In genomic region chr17:78655251-78655940, GRCh38 we compare ENCODE assay signal across 1 cellular context.
TF ChIP-seq lines count a peak whose summit lies in the region.

No MANE protein-coding gene starts in this region.

TF ChIP-seq in SK-N-SH, 30 proteins besides CTCF, POLR2A, EP300 and RAD21 (continued from another document):
- TF ChIP-seq, protein P1, sequence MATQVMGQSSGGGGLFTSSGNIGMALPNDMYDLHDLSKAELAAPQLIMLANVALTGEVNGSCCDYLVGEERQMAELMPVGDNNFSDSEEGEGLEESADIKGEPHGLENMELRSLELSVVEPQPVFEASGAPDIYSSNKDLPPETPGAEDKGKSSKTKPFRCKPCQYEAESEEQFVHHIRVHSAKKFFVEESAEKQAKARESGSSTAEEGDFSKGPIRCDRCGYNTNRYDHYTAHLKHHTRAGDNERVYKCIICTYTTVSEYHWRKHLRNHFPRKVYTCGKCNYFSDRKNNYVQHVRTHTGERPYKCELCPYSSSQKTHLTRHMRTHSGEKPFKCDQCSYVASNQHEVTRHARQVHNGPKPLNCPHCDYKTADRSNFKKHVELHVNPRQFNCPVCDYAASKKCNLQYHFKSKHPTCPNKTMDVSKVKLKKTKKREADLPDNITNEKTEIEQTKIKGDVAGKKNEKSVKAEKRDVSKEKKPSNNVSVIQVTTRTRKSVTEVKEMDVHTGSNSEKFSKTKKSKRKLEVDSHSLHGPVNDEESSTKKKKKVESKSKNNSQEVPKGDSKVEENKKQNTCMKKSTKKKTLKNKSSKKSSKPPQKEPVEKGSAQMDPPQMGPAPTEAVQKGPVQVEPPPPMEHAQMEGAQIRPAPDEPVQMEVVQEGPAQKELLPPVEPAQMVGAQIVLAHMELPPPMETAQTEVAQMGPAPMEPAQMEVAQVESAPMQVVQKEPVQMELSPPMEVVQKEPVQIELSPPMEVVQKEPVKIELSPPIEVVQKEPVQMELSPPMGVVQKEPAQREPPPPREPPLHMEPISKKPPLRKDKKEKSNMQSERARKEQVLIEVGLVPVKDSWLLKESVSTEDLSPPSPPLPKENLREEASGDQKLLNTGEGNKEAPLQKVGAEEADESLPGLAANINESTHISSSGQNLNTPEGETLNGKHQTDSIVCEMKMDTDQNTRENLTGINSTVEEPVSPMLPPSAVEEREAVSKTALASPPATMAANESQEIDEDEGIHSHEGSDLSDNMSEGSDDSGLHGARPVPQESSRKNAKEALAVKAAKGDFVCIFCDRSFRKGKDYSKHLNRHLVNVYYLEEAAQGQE (IDR thresholded peaks at IDR 0.05; ENCODE audit: low read depth, low read length), result no peak
- TF ChIP-seq GATA2 (CRISPR knock-in tag; IDR thresholded peaks at IDR 0.05), result no peak
- TF ChIP-seq ELF1 (IDR thresholded peaks at IDR 0.05), result no peak
- TF ChIP-seq, protein P2, sequence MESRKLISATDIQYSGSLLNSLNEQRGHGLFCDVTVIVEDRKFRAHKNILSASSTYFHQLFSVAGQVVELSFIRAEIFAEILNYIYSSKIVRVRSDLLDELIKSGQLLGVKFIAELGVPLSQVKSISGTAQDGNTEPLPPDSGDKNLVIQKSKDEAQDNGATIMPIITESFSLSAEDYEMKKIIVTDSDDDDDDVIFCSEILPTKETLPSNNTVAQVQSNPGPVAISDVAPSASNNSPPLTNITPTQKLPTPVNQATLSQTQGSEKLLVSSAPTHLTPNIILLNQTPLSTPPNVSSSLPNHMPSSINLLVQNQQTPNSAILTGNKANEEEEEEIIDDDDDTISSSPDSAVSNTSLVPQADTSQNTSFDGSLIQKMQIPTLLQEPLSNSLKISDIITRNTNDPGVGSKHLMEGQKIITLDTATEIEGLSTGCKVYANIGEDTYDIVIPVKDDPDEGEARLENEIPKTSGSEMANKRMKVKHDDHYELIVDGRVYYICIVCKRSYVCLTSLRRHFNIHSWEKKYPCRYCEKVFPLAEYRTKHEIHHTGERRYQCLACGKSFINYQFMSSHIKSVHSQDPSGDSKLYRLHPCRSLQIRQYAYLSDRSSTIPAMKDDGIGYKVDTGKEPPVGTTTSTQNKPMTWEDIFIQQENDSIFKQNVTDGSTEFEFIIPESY (IDR thresholded peaks at IDR 0.05; ENCODE audit: borderline replicate concordance, low read depth), result no peak
- no peak for TF ChIP-seq POLR2AphosphoS5 (IDR thresholded peaks at IDR 0.05; ENCODE audit: low read depth, low read length)
- no peak for TF ChIP-seq GABPA (IDR thresholded peaks at IDR 0.05; ENCODE audit: low read depth)
- no peak for TF ChIP-seq SMC3 (IDR thresholded peaks at IDR 0.05; ENCODE audit: low read depth, low read length)
- TF ChIP-seq YY1 (IDR thresholded peaks at IDR 0.05; ENCODE audit: low read depth), result no peak
- no peak for TF ChIP-seq USF1 (IDR thresholded peaks at IDR 0.05; ENCODE audit: borderline replicate concordance, low read depth)
- no peak for TF ChIP-seq FOXM1 (IDR thresholded peaks at IDR 0.05; ENCODE audit: low read depth)
- no peak for TF ChIP-seq RCOR1 (IDR thresholded peaks at IDR 0.05; ENCODE audit: low read length)
- no peak for TF ChIP-seq PBX3 (IDR thresholded peaks at IDR 0.05)
- no peak for TF ChIP-seq USF2 (IDR thresholded peaks at IDR 0.05; ENCODE audit: borderline replicate concordance, low read depth, low read length)
- TF ChIP-seq NRF1 (IDR thresholded peaks at IDR 0.05; ENCODE audit: low read depth, low read length), result no peak
- TF ChIP-seq, protein P3, sequence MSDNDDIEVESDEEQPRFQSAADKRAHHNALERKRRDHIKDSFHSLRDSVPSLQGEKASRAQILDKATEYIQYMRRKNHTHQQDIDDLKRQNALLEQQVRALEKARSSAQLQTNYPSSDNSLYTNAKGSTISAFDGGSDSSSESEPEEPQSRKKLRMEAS (IDR thresholded peaks at IDR 0.05; ENCODE audit: low read depth), result no peak
- no peak for TF ChIP-seq RXRA (IDR thresholded peaks at IDR 0.05; ENCODE audit: borderline replicate concordance, low read depth)
TF ChIP-seq in SK-N-SH: peak in this region for 0.
